Comparison of ENCODE assay signal across 1 cellular context in the genomic region with DNA sequence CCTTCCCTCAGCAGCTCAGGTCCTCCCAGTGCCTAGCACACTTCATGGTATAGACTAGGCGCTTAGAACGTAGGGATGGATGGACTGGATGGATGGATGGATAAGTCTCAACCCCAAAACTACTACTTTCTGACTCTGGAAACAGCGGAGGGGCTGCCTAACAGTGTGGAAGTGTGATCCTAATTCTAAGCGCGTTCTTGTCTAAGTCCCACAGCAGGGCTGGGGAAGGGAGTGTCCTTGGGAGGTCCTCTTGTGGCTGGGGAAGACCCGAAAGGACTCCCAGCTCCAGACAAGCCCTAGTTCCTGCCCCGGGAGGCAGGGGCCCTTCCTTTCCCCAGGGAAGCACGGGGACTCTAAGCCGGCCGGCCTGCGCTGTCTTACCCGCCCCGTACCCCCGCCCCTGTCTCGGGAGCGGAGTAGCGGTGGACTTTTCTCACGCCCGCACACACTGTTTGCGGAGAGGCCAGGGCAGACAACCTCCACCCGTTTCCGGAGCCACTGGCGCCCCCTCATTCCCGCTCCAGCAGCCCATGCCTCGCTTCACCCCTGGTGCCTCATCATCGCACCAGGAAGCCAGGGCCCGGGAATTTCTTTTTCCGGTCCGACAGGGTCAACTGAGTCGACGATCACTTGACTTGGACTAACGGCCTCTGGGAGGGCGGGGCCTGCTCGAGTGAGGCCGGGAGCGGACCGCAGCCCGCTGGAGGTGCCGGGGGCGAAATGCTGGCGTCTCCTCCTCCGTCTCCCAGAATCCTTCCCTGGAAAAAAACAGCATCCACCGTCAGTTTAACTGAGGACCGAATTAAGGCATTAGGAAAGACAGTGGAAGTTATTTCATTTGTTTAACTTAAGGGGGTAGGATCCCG.
TF ChIP-seq lines count a peak whose summit lies in the region.

No MANE protein-coding gene starts in this region.

TF ChIP-seq in GM12878, 131 proteins besides CTCF, POLR2A, EP300 and RAD21 (continued from another document):
- TF ChIP-seq PAX8 (IDR thresholded peaks at IDR 0.05) = no peak
- TF ChIP-seq, protein P1, sequence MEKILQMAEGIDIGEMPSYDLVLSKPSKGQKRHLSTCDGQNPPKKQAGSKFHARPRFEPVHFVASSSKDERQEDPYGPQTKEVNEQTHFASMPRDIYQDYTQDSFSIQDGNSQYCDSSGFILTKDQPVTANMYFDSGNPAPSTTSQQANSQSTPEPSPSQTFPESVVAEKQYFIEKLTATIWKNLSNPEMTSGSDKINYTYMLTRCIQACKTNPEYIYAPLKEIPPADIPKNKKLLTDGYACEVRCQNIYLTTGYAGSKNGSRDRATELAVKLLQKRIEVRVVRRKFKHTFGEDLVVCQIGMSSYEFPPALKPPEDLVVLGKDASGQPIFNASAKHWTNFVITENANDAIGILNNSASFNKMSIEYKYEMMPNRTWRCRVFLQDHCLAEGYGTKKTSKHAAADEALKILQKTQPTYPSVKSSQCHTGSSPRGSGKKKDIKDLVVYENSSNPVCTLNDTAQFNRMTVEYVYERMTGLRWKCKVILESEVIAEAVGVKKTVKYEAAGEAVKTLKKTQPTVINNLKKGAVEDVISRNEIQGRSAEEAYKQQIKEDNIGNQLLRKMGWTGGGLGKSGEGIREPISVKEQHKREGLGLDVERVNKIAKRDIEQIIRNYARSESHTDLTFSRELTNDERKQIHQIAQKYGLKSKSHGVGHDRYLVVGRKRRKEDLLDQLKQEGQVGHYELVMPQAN (conservative IDR thresholded peaks at IDR 0.05) = no peak
- 0 out of 2 replicates have a peak, but pooled peaks have one; percentile 28 for TF ChIP-seq CREB1 (IDR thresholded peaks at IDR 0.05; ENCODE audit: low read depth)
- TF ChIP-seq ATF7 (IDR thresholded peaks at IDR 0.05; ENCODE audit: low read depth) = no peak
- peak; percentile 70 for TF ChIP-seq GABPA (IDR thresholded peaks at IDR 0.05; ENCODE audit: low read depth)
- TF ChIP-seq NR2C1 (IDR thresholded peaks at IDR 0.05) = 0 out of 2 replicates have a peak, but pooled peaks have one; percentile 33
- TF ChIP-seq ASH2L (IDR thresholded peaks at IDR 0.05; ENCODE audit: borderline replicate concordance, low read depth) = no peak
- no peak for TF ChIP-seq IRF4 (IDR thresholded peaks at IDR 0.05; ENCODE audit: low read depth, low read length)
- TF ChIP-seq EGR1 (IDR thresholded peaks at IDR 0.05; ENCODE audit: borderline replicate concordance in 1 of 2, low read depth in 2 of 2, low read length in 2 of 2) = no peak
- no peak for TF ChIP-seq NR2F1 (conservative IDR thresholded peaks at IDR 0.05)
TF ChIP-seq in GM12878: peak in this region for 3.
